9 cellular contexts compared by ENCODE assay signal in genomic region chr2:241273552-241273988, GRCh38. TPM values are rescaled to one million over a fixed set of nuclear protein-coding genes. Genes with fewer than 3 reads are reported as not detected.
DNase-seq lines count a peak whose midpoint lies in the region; ATAC-seq and TF ChIP-seq lines count a peak whose summit lies in the region.
"Had no signal": no experiment of that assay in that cellular context is flagged by ENCODE, and none has a peak within 500 bp of the region (broad histone marks: within the 10 kb centered on the region; RNA-seq: fewer than 3 reads in every experiment).

No MANE protein-coding gene starts in this region.

- no peak for TF ChIP-seq POLR2A in adrenal gland (IDR thresholded peaks at IDR 0.05)

- H3K27me3 Mint-ChIP-seq in GM23338 (ENCODE audit: insufficient read depth, low read depth, poor library complexity): peaks cover 12% of the 10 kb centered on the region

- no peaks in the 10 kb centered on the region for H3K9me2 ChIP-seq in GM23338 (ENCODE audit: insufficient read depth)

- WGBS in adrenal gland, 4 donors: 72 to 82% (median 77%) methylated on average over 7 of the region's 7 CpGs
- 84 to 90% methylated on average over 6 to 7 of the region's 7 CpGs for WGBS in mesodermal cell (ENCODE audit: insufficient coverage in 2 of 2), 2 experiments

- peak; percentile 28 for DNase-seq in GM23338 (ENCODE audit: low spot score)
- DNase-seq in adrenal gland: peak in 1 of 7 donors; percentile 53
- DNase-seq in GOT3 (lab: John Stamatoyannopoulos, UW): no peak
- DNase-seq in NCI-H1092 (lab: John Stamatoyannopoulos, UW): no peak
- DNase-seq: NCI-H446 treated with DMSO at 0.1 percent for 48 hours had no signal

- H3K4me3 Mint-ChIP-seq in GM23338: peak overlapping the region; percentile 74

- H3K4me2 ChIP-seq in GM23338: peak overlapping the region; percentile 90

- peaks cover 50% of the 10 kb centered on the region for H4K20me1 ChIP-seq in GM23338 (replicated peaks; ENCODE audit: insufficient read depth)

- no peaks in the 10 kb centered on the region for H3K9me3 Mint-ChIP-seq in GM23338

- H3K36me3 Mint-ChIP-seq in GM23338 (ENCODE audit: low read depth): peaks cover 6% of the 10 kb centered on the region; the same call in 1 of the 3 replicates

- H3K27ac Mint-ChIP-seq in GM23338: no peak overlapping the region

- H3K4me3 ChIP-seq in GM23338 (peak overlapping the region; percentile 72), adrenal gland (no peak overlapping the region), mesodermal cell (ENCODE audit: extremely low read depth, insufficient read depth, low read length, poor library complexity, severe bottlenecking) (no peak overlapping the region)

- peaks cover 16% of the 10 kb centered on the region for H3K4me1 ChIP-seq in GM23338 (ENCODE audit: insufficient read depth)
- H3K4me1 ChIP-seq in adrenal gland (replicated peaks in 1 of 2): peaks cover 25 to 36% of the 10 kb centered on the region in 2 donors
- H3K4me1 ChIP-seq in mesodermal cell (ENCODE audit: control insufficient read depth, insufficient read depth, low read length, poor library complexity, severe bottlenecking): peaks cover 35% of the 10 kb centered on the region

- intact Hi-C loops in adrenal gland (cut with DNase I): no loop called here

- TF ChIP-seq CTCF in 22Rv1 (IDR thresholded peaks at IDR 0.05): no peak
- TF ChIP-seq CTCF in GM23338 (conservative IDR thresholded peaks at IDR 0.05; ENCODE audit: low read depth in 2 of 2): no peak
- no peak for TF ChIP-seq CTCF in adrenal gland (IDR thresholded peaks at IDR 0.05)

- H3K27ac ChIP-seq in 22Rv1 (peak overlapping the region; percentile 74), GM23338 (ENCODE audit: low read depth) (0 out of 2 replicates have a peak overlapping the region, but pooled peaks have one; percentile 63), adrenal gland (peak overlapping the region in 3 of 5 donors; percentile 96 to 99 (median 99)), mesodermal cell (ENCODE audit: low read depth, low read length, severe bottlenecking) (peak overlapping the region; percentile 82)

- H3F3A ChIP-seq in GM23338 (replicated peaks; ENCODE audit: low read depth): 0 out of 2 replicates have a peak, but pooled peaks cover 3% of the 10 kb centered on the region

- no peaks in the 10 kb centered on the region for H3K27me3 ChIP-seq in GM23338 (ENCODE audit: insufficient read depth)
- H3K27me3 ChIP-seq in adrenal gland: no peaks in the 10 kb centered on the region

- peak; percentile 30 for ATAC-seq in GM23338
- ATAC-seq in GM21526 (IDR thresholded peaks at IDR 0.05; ENCODE audit: low FRiP score, unreplicated experiment): no peak
- ATAC-seq in GM21737 (IDR thresholded peaks at IDR 0.05; ENCODE audit: unreplicated experiment): no peak

- H3K4me1 Mint-ChIP-seq in GM23338: peaks cover 31% of the 10 kb centered on the region

- no peaks in the 10 kb centered on the region for H3K36me3 ChIP-seq in GM23338 (ENCODE audit: insufficient read depth)
- no peaks in the 10 kb centered on the region for H3K36me3 ChIP-seq in adrenal gland (replicated peaks in 1 of 2)
- H3K36me3 ChIP-seq in mesodermal cell (ENCODE audit: control insufficient read depth, insufficient read depth, low read length): peaks cover 24% of the 10 kb centered on the region

- H3K9me3 ChIP-seq in adrenal gland (replicated peaks in 1 of 3) (peaks cover 0 to 8% (median 0%) of the 10 kb centered on the region in 3 donors), mesodermal cell (ENCODE audit: control insufficient read depth, low read length) (no peaks in the 10 kb centered on the region)

- peaks cover 93% of the 10 kb centered on the region for H3K79me2 ChIP-seq in GM23338 (replicated peaks; ENCODE audit: insufficient read depth)

- H2AFZ ChIP-seq in GM23338: no peak overlapping the region

TF ChIP-seq in GM23338, 12 proteins besides CTCF, POLR2A, EP300 and RAD21:
- TF ChIP-seq NANOG (IDR thresholded peaks at IDR 0.05; ENCODE audit: borderline replicate concordance) (no peak), ETS1 (IDR thresholded peaks at IDR 0.05) (no peak), CREB1 (CRISPR knock-in tag; IDR thresholded peaks at IDR 0.05; ENCODE audit: low read depth) (no peak), STAT1 (IDR thresholded peaks at IDR 0.05; ENCODE audit: unreplicated experiment) (no peak), JUNB (IDR thresholded peaks at IDR 0.05; ENCODE audit: unreplicated experiment) (no peak), ZNF331 (CRISPR knock-in tag; IDR thresholded peaks at IDR 0.05; ENCODE audit: low read depth) (no peak), REST (IDR thresholded peaks at IDR 0.05; ENCODE audit: unreplicated experiment) (no peak)

RNA-seq across cellular contexts. Expression of gene HDLBP, which starts 41.9 kb away (rescaled TPM):
- total RNA-seq in GM23338 (2014; rRNA removed; shearing (Covaris generic)): 306 and 312 TPM in 2 replicates
- polyA plus RNA-seq in GM23338 (2016; fragmentation: Nextera tagmentation; extraction: Ambion mirVana) (218 and 230 TPM in 2 replicates), adrenal gland (100 to 1,000 TPM; 295 to 880 (median 378) TPM)
- 100 to 1,000 TPM; 357 to 648 (median 498) TPM for total RNA-seq in adrenal gland
- polyA plus RNA-seq in mesodermal cell (2013, experiment 1 of 2): 438 TPM
- polyA plus RNA-seq in mesodermal cell (2013, experiment 2 of 2): 448 TPM

RNA-seq across cellular contexts. Expression of gene SEPTIN2, which starts 42.2 kb away (rescaled TPM):
- total RNA-seq in GM23338 (2014; rRNA removed; shearing (Covaris generic)): 370 and 393 TPM in 2 replicates
- 204 and 227 TPM in 2 replicates for polyA plus RNA-seq in GM23338 (2016; fragmentation: Nextera tagmentation; extraction: Ambion mirVana)
- 100 to 1,000 TPM; 192 to 352 (median 251) TPM for total RNA-seq in adrenal gland
- 100 to 1,000 TPM; 108 to 368 (median 145) TPM for polyA plus RNA-seq in adrenal gland
- polyA plus RNA-seq in mesodermal cell (2013, experiment 1 of 2): 476 TPM
- 476 TPM for polyA plus RNA-seq in mesodermal cell (2013, experiment 2 of 2)
